1 cellular context compared by ENCODE assay signal in the genomic region with DNA sequence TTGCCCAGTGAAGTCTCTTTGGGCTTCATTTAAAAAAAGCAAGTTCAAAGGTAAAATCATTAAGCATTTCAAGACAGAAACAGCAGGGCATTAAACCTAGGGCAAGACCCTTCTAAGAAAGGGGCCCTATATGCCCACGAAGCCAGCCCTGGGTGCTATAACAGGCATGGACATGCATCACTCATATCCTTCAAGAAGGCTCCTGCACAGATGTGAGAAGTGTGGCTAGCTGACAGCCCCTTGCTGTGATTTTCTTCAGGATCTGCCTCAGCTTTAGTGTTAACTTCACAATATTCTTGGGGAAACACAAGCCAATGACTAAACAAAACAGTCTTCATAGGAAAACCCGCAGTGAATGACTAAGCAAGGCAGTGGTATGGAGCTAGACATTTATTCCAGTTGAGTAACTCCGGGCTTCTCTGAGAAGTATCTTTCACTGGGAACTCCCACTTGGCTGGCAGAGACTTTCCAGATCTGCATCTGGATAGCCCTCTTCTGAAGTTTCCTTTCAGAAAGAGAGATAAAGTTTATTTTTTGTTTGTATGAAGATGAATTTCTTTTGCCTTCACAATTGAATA.
A peak's percentile ranks its signal among the peaks of the same experiment; 100 is the strongest.
TF ChIP-seq lines count a peak whose summit lies in the region.

No MANE protein-coding gene starts in this region.

TF ChIP-seq in K562, 482 proteins besides CTCF, POLR2A, EP300 and RAD21:
- TF ChIP-seq, protein P1, sequence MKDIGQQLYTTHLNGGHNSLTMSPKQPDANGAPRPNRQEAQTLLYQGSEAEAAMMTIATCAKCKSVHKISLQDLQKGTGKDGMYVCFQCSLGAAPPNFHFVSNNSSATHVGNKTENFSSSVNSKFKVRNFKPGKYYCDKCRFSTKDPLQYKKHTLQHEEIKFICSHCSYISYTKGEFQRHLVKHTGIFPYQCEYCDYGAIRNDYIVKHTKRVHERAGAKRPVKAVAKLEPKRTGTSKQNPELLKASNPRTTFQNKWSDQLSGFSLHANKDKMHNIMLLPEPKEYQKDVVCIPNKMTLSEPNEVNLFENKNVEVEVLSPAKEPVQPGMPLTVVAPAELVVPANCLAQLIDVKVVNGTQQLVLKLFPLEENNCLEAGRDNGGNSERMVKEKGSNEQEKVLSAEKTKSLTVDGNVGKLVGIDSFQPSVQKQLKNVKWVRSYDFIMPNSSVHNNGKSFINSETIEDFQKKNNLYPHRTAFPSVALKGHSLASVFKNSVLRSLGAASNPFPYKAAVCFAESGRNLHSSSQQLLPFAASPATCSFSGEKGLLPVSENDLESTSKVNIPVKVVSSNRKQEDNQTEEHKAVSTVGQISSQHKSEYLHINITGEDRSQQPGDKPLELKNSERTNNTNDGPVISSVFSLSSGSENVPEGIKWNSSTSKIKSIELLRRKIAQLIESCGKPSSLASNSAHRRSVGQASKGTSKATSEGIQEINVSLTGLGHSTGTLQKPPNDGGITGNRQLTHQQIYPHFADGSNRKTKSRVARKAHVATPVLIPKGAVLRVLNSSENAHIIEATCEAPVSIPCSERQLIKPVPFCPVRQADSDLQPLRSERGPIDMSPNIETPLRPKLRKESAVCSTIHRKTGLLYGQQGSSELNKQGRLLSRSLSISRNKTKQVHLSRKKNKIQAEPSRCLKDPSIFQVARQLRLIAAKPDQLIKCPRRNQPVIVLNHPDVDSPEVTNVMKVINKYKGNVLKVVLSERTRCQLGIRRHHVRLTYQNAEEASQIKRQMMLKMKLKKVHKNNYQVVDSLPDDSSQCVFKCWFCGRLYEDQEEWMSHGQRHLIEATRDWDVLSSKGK (CRISPR knock-in tag; IDR thresholded peaks at IDR 0.05), result no peak
- TF ChIP-seq ZNF316 (IDR thresholded peaks at IDR 0.05) (peak; percentile 57; the same call in 1 of the 2 replicates), LARP7 (IDR thresholded peaks at IDR 0.05) (no peak), NR1H2 (CRISPR knock-in tag; IDR thresholded peaks at IDR 0.05) (no peak), MAFK (IDR thresholded peaks at IDR 0.05; ENCODE audit: low read length) (peak; percentile 33; the same call in 1 of the 2 replicates), ZNF695 (CRISPR knock-in tag; IDR thresholded peaks at IDR 0.05) (no peak), C11orf30 (IDR thresholded peaks at IDR 0.05; ENCODE audit: low read depth) (peak; percentile 67; the same call in 1 of the 2 replicates), SMARCB1 (IDR thresholded peaks at IDR 0.05; ENCODE audit: insufficient read length, low read depth) (no peak), NFE2 (IDR thresholded peaks at IDR 0.05; ENCODE audit: low read depth) (peak; percentile 81), RFX1 (IDR thresholded peaks at IDR 0.05) (no peak), ZNF584 (CRISPR knock-in tag; IDR thresholded peaks at IDR 0.05; ENCODE audit: low read depth) (no peak), ZNF431 (CRISPR knock-in tag; IDR thresholded peaks at IDR 0.05) (no peak), CREM (IDR thresholded peaks at IDR 0.05; ENCODE audit: low read depth) (no peak), HLTF (IDR thresholded peaks at IDR 0.05) (no peak)
- TF ChIP-seq, protein P2, sequence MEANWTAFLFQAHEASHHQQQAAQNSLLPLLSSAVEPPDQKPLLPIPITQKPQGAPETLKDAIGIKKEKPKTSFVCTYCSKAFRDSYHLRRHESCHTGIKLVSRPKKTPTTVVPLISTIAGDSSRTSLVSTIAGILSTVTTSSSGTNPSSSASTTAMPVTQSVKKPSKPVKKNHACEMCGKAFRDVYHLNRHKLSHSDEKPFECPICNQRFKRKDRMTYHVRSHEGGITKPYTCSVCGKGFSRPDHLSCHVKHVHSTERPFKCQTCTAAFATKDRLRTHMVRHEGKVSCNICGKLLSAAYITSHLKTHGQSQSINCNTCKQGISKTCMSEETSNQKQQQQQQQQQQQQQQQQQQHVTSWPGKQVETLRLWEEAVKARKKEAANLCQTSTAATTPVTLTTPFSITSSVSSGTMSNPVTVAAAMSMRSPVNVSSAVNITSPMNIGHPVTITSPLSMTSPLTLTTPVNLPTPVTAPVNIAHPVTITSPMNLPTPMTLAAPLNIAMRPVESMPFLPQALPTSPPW (CRISPR knock-in tag; IDR thresholded peaks at IDR 0.05), result peak; percentile 12; the same call in 1 of the 2 replicates
- TF ChIP-seq, protein P3, sequence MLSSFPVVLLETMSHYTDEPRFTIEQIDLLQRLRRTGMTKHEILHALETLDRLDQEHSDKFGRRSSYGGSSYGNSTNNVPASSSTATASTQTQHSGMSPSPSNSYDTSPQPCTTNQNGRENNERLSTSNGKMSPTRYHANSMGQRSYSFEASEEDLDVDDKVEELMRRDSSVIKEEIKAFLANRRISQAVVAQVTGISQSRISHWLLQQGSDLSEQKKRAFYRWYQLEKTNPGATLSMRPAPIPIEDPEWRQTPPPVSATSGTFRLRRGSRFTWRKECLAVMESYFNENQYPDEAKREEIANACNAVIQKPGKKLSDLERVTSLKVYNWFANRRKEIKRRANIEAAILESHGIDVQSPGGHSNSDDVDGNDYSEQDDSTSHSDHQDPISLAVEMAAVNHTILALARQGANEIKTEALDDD (IDR thresholded peaks at IDR 0.05), result peak; percentile 41; the same call in 1 of the 2 replicates
- TF ChIP-seq, protein P4, sequence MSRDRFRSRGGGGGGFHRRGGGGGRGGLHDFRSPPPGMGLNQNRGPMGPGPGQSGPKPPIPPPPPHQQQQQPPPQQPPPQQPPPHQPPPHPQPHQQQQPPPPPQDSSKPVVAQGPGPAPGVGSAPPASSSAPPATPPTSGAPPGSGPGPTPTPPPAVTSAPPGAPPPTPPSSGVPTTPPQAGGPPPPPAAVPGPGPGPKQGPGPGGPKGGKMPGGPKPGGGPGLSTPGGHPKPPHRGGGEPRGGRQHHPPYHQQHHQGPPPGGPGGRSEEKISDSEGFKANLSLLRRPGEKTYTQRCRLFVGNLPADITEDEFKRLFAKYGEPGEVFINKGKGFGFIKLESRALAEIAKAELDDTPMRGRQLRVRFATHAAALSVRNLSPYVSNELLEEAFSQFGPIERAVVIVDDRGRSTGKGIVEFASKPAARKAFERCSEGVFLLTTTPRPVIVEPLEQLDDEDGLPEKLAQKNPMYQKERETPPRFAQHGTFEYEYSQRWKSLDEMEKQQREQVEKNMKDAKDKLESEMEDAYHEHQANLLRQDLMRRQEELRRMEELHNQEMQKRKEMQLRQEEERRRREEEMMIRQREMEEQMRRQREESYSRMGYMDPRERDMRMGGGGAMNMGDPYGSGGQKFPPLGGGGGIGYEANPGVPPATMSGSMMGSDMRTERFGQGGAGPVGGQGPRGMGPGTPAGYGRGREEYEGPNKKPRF (IDR thresholded peaks at IDR 0.05; ENCODE audit: low read depth, low read length), result no peak
